Comparison of ENCODE assay signal across 17 cellular contexts in the genomic region with DNA sequence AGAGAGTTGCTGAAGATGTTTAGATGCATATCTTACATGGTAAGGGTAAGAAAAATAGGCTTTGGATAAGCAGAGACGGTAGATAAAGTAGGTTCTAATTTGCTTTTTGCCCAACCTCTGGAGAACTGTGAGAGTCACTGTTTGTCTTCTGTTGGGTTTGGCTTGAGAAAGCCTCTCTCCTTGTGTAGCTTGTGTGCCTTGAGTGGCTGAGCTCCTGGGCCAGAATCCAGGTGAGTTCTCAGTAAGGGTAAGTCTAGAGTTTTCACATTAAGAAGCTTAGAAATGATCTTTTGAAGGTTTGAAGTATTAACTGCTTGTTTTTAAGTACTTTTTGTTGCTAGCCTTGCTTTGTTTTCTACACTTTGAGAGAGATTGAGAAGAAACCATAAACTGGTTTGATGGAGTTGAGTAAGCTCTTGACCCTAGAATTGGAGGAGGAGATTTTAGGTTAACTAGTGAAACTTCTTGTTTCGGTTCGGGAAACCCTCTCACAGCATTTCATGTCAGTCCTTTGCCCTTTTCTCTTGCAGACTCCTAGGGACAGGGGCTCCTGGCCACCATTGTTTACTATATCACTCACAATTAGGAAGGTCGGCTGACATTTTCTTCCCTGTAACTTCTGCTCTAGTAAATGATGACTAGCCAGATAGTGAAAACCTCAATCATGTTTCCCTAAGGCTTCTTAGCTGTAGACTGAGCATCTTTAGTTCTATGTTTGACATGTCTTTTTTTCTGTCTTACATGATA. TPM values are rescaled to one million over a fixed set of nuclear protein-coding genes. Genes with fewer than 3 reads are reported as not detected.
DNase-seq lines count a peak whose midpoint lies in the region; TF ChIP-seq lines count a peak whose summit lies in the region.
"Had no signal": no experiment of that assay in that cellular context is flagged by ENCODE, and none has a peak within 500 bp of the region (broad histone marks: within the 10 kb centered on the region; RNA-seq: fewer than 3 reads in every experiment).

No MANE protein-coding gene starts in this region.

- no peak overlapping the region for H2BK20ac ChIP-seq in H9 (ENCODE audit: low read depth, low read length, poor library complexity, severe bottlenecking)

- H3K4me1 Mint-ChIP-seq in CD14-positive monocyte (peaks cover 90% of the 10 kb centered on the region), H9 (peaks cover 51% of the 10 kb centered on the region in 2 experiments)
- H3K4me1 Mint-ChIP-seq in activated naive CD8-positive, alpha-beta T cell treated with anti-CD3 and anti-CD28 coated beads for 36 hours, result peaks cover 84% of the 10 kb centered on the region

- DNase-seq in CD14-positive monocyte (ENCODE audit: low spot score), result no peak
- DNase-seq in DMS79 (lab: John Stamatoyannopoulos, UW), result peak; percentile 47
- DNase-seq in activated naive CD8-positive, alpha-beta T cell treated with anti-CD3 and anti-CD28 coated beads for 36 hours, result no peak
- DNase-seq in midbrain (lab: John Stamatoyannopoulos, UW), result peak; percentile 32
- no peak for DNase-seq in WERI-Rb-1
- DNase-seq in H9, result no peak
- DNase-seq in medulla oblongata (ENCODE audit: extremely low spot score), result no peak
- DNase-seq in NCI-H1436 treated with DMSO at 0.1 percent for 48 hours (lab: John Stamatoyannopoulos, UW), result no peak
- DNase-seq: activated gamma-delta T cell; MM.1S; NCI-H2081; NCI-H69; posterior cingulate gyrus; stimulated activated CD4-positive, alpha-beta T cell treated with anti-CD3 and anti-CD28 coated beads, Interleukin-12 subunit alpha, Interleukin-12 subunit beta, amount 100 ng/mL, for 4 hours; tibial artery had no signal

- no peak overlapping the region for H4K5ac ChIP-seq in H9 (ENCODE audit: insufficient read length, low read depth, low read length)

- intact Hi-C loops in CD14-positive monocyte (cut with micrococcal nuclease), result no loop called here

- no peak overlapping the region for H3K27ac ChIP-seq in WERI-Rb-1
- no peak overlapping the region for H3K27ac ChIP-seq in H9 (ENCODE audit: insufficient read length, low read depth, low read length)
- H3K27ac ChIP-seq: epithelial cell of prostate, RWPE1, tibial artery had no signal

- no peak overlapping the region for H3K56ac ChIP-seq in H9 (ENCODE audit: insufficient read length, low read depth, low read length)

- H2BK5ac ChIP-seq in H9 (ENCODE audit: insufficient read length, low read length), result no peak overlapping the region

- no peak overlapping the region for H3T11ph ChIP-seq in H9 (ENCODE audit: low read length)

- peaks cover 15% of the 10 kb centered on the region for H3K79me1 ChIP-seq in H9 (ENCODE audit: insufficient read depth, low read depth, low read length, poor library complexity, severe bottlenecking)

- no peak overlapping the region for H2BK15ac ChIP-seq in H9 (ENCODE audit: low read depth, low read length)

- peaks cover 0 to 3% (median 0%) of the 10 kb centered on the region in 3 donors for H3K27me3 Mint-ChIP-seq in CD14-positive monocyte (ENCODE audit: low read depth in 3 of 3)
- no peaks in the 10 kb centered on the region for H3K27me3 Mint-ChIP-seq in activated naive CD8-positive, alpha-beta T cell treated with anti-CD3 and anti-CD28 coated beads for 36 hours
- no peaks in the 10 kb centered on the region for H3K27me3 Mint-ChIP-seq in H9 (ENCODE audit: low read depth)

- no peaks in the 10 kb centered on the region for H3K23me2 ChIP-seq in H9 (ENCODE audit: insufficient read length, low read depth, low read length, poor library complexity, severe bottlenecking)

- peaks cover 6% of the 10 kb centered on the region; the same call in 1 of the 2 replicates for H3K4me1 ChIP-seq in H9 (ENCODE audit: insufficient read depth, low read length)

- no peak overlapping the region for H3K4ac ChIP-seq in H9 (ENCODE audit: low read depth, low read length)

- H3K4me3 Mint-ChIP-seq in CD14-positive monocyte, result no peak overlapping the region
- H3K4me3 Mint-ChIP-seq in activated naive CD8-positive, alpha-beta T cell treated with anti-CD3 and anti-CD28 coated beads for 36 hours, result no peak overlapping the region
- no peak overlapping the region for H3K4me3 Mint-ChIP-seq in H9

- no peak overlapping the region for H3K4me3 ChIP-seq in WERI-Rb-1 (ENCODE audit: low read depth, low read length)
- H3K4me3 ChIP-seq: tibial artery had no signal

- H3K9me3 Mint-ChIP-seq in CD14-positive monocyte, result peaks cover 0 to 2% (median 0%) of the 10 kb centered on the region in 7 donors
- H3K9me3 Mint-ChIP-seq in activated naive CD8-positive, alpha-beta T cell treated with anti-CD3 and anti-CD28 coated beads for 36 hours, result peaks cover 19% of the 10 kb centered on the region
- no peaks in the 10 kb centered on the region for H3K9me3 Mint-ChIP-seq in H9

- H2BK12ac ChIP-seq in H9 (ENCODE audit: insufficient read length, low read depth, low read length), result no peak overlapping the region

- WGBS in H9 (ENCODE audit: extremely low coverage, insufficient read length, low lambda C conversion rate), result no CpG with 5 or more reads among the region's 4 CpGs

- no peak overlapping the region for H4K8ac ChIP-seq in H9 (replicated peaks; ENCODE audit: insufficient read length, low read depth, low read length)

- H3K36me3 Mint-ChIP-seq in CD14-positive monocyte (peaks cover 13 to 21% of the 10 kb centered on the region in 2 donors), H9 (ENCODE audit: insufficient read depth in 1 of 3, low read depth in 3 of 3) (no peaks in the 10 kb centered on the region; a peak in 2 of 7 replicates)
- H3K36me3 Mint-ChIP-seq in activated naive CD8-positive, alpha-beta T cell treated with anti-CD3 and anti-CD28 coated beads for 36 hours, result peaks cover 49% of the 10 kb centered on the region

- no peaks in the 10 kb centered on the region for H3K27me3 ChIP-seq in WERI-Rb-1 (ENCODE audit: insufficient read depth, low read depth, severe bottlenecking)
- H3K27me3 ChIP-seq in H9 (ENCODE audit: insufficient read depth, low read length), result no peaks in the 10 kb centered on the region
- H3K27me3 ChIP-seq: tibial artery had no signal

- no peaks in the 10 kb centered on the region for H4K20me1 ChIP-seq in H9 (ENCODE audit: control insufficient read depth, insufficient read depth, insufficient read length)

- H3K18ac ChIP-seq in H9 (ENCODE audit: insufficient read length, low read depth, low read length), result no peak overlapping the region

- H3K9me3 ChIP-seq in WERI-Rb-1 (ENCODE audit: severe bottlenecking) (no peaks in the 10 kb centered on the region), H9 (ENCODE audit: control insufficient read depth, low read depth, low read length) (no peaks in the 10 kb centered on the region)
- H3K9me3 ChIP-seq: tibial artery had no signal

- no peak overlapping the region for H2AFZ ChIP-seq in H9 (ENCODE audit: low read length)

- peak overlapping the region; percentile 85 to 95 (median 88) for H3K27ac Mint-ChIP-seq in CD14-positive monocyte
- H3K27ac Mint-ChIP-seq in activated naive CD8-positive, alpha-beta T cell treated with anti-CD3 and anti-CD28 coated beads for 36 hours, result peak overlapping the region; percentile 62
- peak overlapping the region in 1 of 3 experiments; percentile 50; a peak in 2 of 7 replicates for H3K27ac Mint-ChIP-seq in H9

- TF ChIP-seq CTCF in CD14-positive monocyte (IDR thresholded peaks at IDR 0.05) (no peak), WERI-Rb-1 (IDR thresholded peaks at IDR 0.05; ENCODE audit: low read depth, low read length) (no peak), H9 (conservative IDR thresholded peaks at IDR 0.05) (no peak)

- no peak overlapping the region for H2BK120ac ChIP-seq in H9 (ENCODE audit: low read depth, low read length, poor library complexity, severe bottlenecking)

- H3K14ac ChIP-seq in H9 (ENCODE audit: insufficient read depth, low read length), result no peak overlapping the region

- H3K9ac ChIP-seq in H9 (ENCODE audit: extremely low read depth, insufficient read length, low read length), result no peak overlapping the region

- H3K23ac ChIP-seq in H9 (ENCODE audit: insufficient read length, low read depth, low read length), result no peak overlapping the region

- H2AK5ac ChIP-seq in H9 (ENCODE audit: insufficient read length, low read length), result no peak overlapping the region

- peaks cover 11% of the 10 kb centered on the region for H3K36me3 ChIP-seq in WERI-Rb-1
- H3K36me3 ChIP-seq: tibial artery had no signal

- no peak overlapping the region for H4K91ac ChIP-seq in H9 (ENCODE audit: insufficient read length, low read depth, low read length)

- peaks cover 42% of the 10 kb centered on the region; the same call in 1 of the 2 replicates for H3K79me2 ChIP-seq in H9 (ENCODE audit: insufficient read depth, low read length)

- H3K4me2 ChIP-seq in H9 (ENCODE audit: insufficient read depth, insufficient read length, low read length), result no peak overlapping the region

RNA-seq across cellular contexts. Expression of a gene that starts 26.0 kb away (rescaled TPM):
- 1 to 10 TPM; 5.3 to 8.7 TPM for polyA plus RNA-seq in CD14-positive monocyte
- 10 to 100 TPM; 34.4 to 36.5 TPM for total RNA-seq in activated naive CD8-positive, alpha-beta T cell treated with anti-CD3 and anti-CD28 coated beads for 36 hours
- 125 and 132 TPM in 2 replicates for total RNA-seq in H9 (2021)

Comparison
In these comparisons a context has a peak if more than half of its experiments do, and no peak if none do; other contexts are left out.
1. DNase-seq: peak in DMS79 (single experiment) and midbrain (single experiment); none in CD14-positive monocyte (single experiment), activated naive CD8-positive, alpha-beta T cell treated with anti-CD3 and anti-CD28 coated beads for 36 hours (single experiment), WERI-Rb-1 (single experiment), H9 (single experiment), medulla oblongata (single experiment) and NCI-H1436 treated with DMSO at 0.1 percent for 48 hours (single experiment).